Comparison of ENCODE assay signal across 8 cellular contexts in genomic region chr6:116531675-116532570, GRCh38. TPM values are rescaled to one million over a fixed set of nuclear protein-coding genes. Genes with fewer than 3 reads are reported as not detected.
A peak's percentile ranks its signal among the peaks of the same experiment; 100 is the strongest.
DNase-seq lines count a peak whose midpoint lies in the region; ATAC-seq, FAIRE-seq and TF ChIP-seq lines count a peak whose summit lies in the region.

No MANE protein-coding gene starts in this region.

- H3K36me3 ChIP-seq in kidney (ENCODE audit: control insufficient read depth in 1 of 2, insufficient read depth in 2 of 2, low read length in 2 of 2): no peaks in the 10 kb centered on the region

- CTCF ChIA-PET in MCF 10A (lab: Yijun Ruan, JAX): interaction anchor here (0.6 to 5.1 kb wide), 31 partner anchors 9 to 1027 kb away, joined by 3 to 108 read pairs (median 4); partner anchors contain the start of genes CALHM4, CALHM5 and TSPYL1

- no peaks in the 10 kb centered on the region for H3K36me3 Mint-ChIP-seq in MCF 10A (ENCODE audit: insufficient read depth, unreplicated experiment)

- no TSS peak for BruUV-seq in MCF 10A (replicated peaks; lab: Mats Ljungman, UMichigan)

- H3K9me3 ChIP-seq in kidney (ENCODE audit: control insufficient read depth in 1 of 2, low read length in 2 of 2): no peaks in the 10 kb centered on the region

- H3K27me3 Mint-ChIP-seq in MCF 10A (ENCODE audit: insufficient read depth, unreplicated experiment): no peaks in the 10 kb centered on the region

- TF ChIP-seq CTCF in MCF 10A (IDR thresholded peaks at IDR 0.05; ENCODE audit: unreplicated experiment): peak; percentile 70
- peak; percentile 68 for TF ChIP-seq CTCF in kidney (IDR thresholded peaks at IDR 0.05; ENCODE audit: borderline replicate concordance, extremely low read depth, insufficient read depth)

- peaks cover 2 to 7% of the 10 kb centered on the region in 2 donors for H3K4me1 ChIP-seq in kidney (ENCODE audit: control insufficient read depth in 1 of 2, insufficient read depth in 1 of 2, low read depth in 1 of 2, low read length in 2 of 2)

- H3K9ac ChIP-seq in kidney (ENCODE audit: low read length in 2 of 2): no peak overlapping the region

- H3K9me3 Mint-ChIP-seq in MCF 10A (ENCODE audit: unreplicated experiment): no peaks in the 10 kb centered on the region

- H3K4me3 Mint-ChIP-seq in MCF 10A (ENCODE audit: unreplicated experiment): no peak overlapping the region

- POLR2A ChIA-PET in MCF 10A (lab: Yijun Ruan, JAX): interaction anchor here (1.0 to 2.7 kb wide), 3 partner anchors 41 to 254 kb away, joined by 3 to 7 read pairs (median 3); no protein-coding TSS in a partner anchor

- no peak overlapping the region for H3K27ac ChIP-seq in kidney (ENCODE audit: low read depth in 2 of 2, low read length in 2 of 2)

- no peak overlapping the region for H3K4me3 ChIP-seq in kidney (ENCODE audit: low read length in 2 of 2)

- ATAC-seq in HG02610 (IDR thresholded peaks at IDR 0.05; ENCODE audit: unreplicated experiment): peak; percentile 65

- DNase-seq in NCI-H510A treated with DMSO at 0.1 percent for 48 hours (lab: John Stamatoyannopoulos, UW): peak; percentile 47
- no peak for DNase-seq in NCI-H510A (lab: John Stamatoyannopoulos, UW)
- peak; percentile 22 for DNase-seq in NCI-H146 (lab: John Stamatoyannopoulos, UW)
- peak; percentile 72 for DNase-seq in MCF 10A (ENCODE audit: unreplicated experiment)
- no peak for DNase-seq in kidney
- peak; percentile 69 for DNase-seq in stimulated activated CD4-positive, alpha-beta T cell treated with anti-CD3 and anti-CD28 coated beads, Interleukin-4, amount 100 ng/mL, for 24 hours

- peaks cover 19% of the 10 kb centered on the region for H3K4me1 Mint-ChIP-seq in MCF 10A (ENCODE audit: insufficient read depth, unreplicated experiment)

- H3K27ac Mint-ChIP-seq in MCF 10A (ENCODE audit: low read depth, unreplicated experiment): no peak overlapping the region

- intact Hi-C loops in MCF 10A (cut with micrococcal nuclease) (loop anchor here (1.0 to 5.0 kb wide), 5 partner anchors 85 to 315 kb away; partner anchors contain the start of gene DSE), kidney (cut with DNase I) (loop anchor here (10.0 kb wide), 1 partner anchor 237 kb away; no protein-coding TSS in a partner anchor)

- peak; percentile 88 for FAIRE-seq in TTC549 (lab: Jason Lieb, UNC)
- FAIRE-seq in kidney (lab: Jason Lieb, UNC): peak; percentile 69

RNA-seq across cellular contexts. Expression of gene TRAPPC3L, which starts 13.6 kb away (rescaled TPM):
- total RNA-seq in MCF 10A (2022): not detected in 2 replicates
- total RNA-seq in kidney: not detected
- not detected for polyA plus RNA-seq in kidney (ENCODE audit: insufficient read depth, low read depth, low replicate concordance)

RNA-seq across cellular contexts. Expression of gene CALHM5, which starts 20.5 kb away (rescaled TPM):
- total RNA-seq in MCF 10A (2022) (not detected in 2 replicates), kidney (1.3 TPM)
- 2.1 TPM for polyA plus RNA-seq in kidney (ENCODE audit: insufficient read depth, low read depth, low replicate concordance)

RNA-seq across cellular contexts. Expression of gene CALHM4, which starts 21.6 kb away (rescaled TPM):
- total RNA-seq in MCF 10A (2022) (not detected in 2 replicates), kidney (not detected)
- 0.60 TPM for polyA plus RNA-seq in kidney (ENCODE audit: insufficient read depth, low read depth, low replicate concordance)

RNA-seq across cellular contexts. Expression of gene RWDD1, which starts 39.4 kb away (rescaled TPM):
- total RNA-seq in MCF 10A (2022) (41.6 and 57.2 TPM in 2 replicates), kidney (39.3 TPM)
- polyA plus RNA-seq in kidney (ENCODE audit: insufficient read depth, low read depth, low replicate concordance): 84.1 TPM

Comparison
In these comparisons a context has a peak if more than half of its experiments do, and no peak if none do; other contexts are left out.
1. DNase-seq: peak in NCI-H510A treated with DMSO at 0.1 percent for 48 hours (single experiment), NCI-H146 (single experiment), MCF 10A (single experiment) and stimulated activated CD4-positive, alpha-beta T cell treated with anti-CD3 and anti-CD28 coated beads, Interleukin-4, amount 100 ng/mL, for 24 hours (single experiment); none in NCI-H510A (single experiment) and kidney (single experiment).